In the genomic region with DNA sequence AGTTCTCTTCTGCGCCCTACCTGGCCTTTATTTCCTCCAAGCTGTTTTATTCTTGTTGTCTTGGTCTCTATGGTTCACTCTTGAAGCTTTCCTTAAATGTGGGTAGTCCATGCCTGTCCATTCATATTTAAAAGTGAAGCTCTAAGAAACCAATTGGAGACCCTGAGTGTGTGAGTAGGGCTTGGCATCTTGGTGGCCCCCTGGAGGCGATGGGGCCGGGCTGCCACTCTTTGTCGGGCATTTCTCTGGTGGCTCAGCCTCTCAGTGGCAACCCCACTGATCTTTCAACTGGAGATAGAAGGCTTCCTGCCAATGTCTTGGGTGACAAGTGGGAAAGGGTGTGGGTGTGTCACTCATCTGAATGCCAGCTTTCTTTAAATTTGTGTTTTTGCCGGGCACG, we compare ENCODE assay signal across 1 cellular context.
TF ChIP-seq lines count a peak whose summit lies in the region.

No MANE protein-coding gene starts in this region.

TF ChIP-seq in K562, 482 proteins besides CTCF, POLR2A, EP300 and RAD21:
- 0 out of 2 replicates have a peak, but pooled peaks have one; percentile 28 for TF ChIP-seq RBFOX2 (IDR thresholded peaks at IDR 0.05; ENCODE audit: low read depth, low read length)
- TF ChIP-seq, protein P1, sequence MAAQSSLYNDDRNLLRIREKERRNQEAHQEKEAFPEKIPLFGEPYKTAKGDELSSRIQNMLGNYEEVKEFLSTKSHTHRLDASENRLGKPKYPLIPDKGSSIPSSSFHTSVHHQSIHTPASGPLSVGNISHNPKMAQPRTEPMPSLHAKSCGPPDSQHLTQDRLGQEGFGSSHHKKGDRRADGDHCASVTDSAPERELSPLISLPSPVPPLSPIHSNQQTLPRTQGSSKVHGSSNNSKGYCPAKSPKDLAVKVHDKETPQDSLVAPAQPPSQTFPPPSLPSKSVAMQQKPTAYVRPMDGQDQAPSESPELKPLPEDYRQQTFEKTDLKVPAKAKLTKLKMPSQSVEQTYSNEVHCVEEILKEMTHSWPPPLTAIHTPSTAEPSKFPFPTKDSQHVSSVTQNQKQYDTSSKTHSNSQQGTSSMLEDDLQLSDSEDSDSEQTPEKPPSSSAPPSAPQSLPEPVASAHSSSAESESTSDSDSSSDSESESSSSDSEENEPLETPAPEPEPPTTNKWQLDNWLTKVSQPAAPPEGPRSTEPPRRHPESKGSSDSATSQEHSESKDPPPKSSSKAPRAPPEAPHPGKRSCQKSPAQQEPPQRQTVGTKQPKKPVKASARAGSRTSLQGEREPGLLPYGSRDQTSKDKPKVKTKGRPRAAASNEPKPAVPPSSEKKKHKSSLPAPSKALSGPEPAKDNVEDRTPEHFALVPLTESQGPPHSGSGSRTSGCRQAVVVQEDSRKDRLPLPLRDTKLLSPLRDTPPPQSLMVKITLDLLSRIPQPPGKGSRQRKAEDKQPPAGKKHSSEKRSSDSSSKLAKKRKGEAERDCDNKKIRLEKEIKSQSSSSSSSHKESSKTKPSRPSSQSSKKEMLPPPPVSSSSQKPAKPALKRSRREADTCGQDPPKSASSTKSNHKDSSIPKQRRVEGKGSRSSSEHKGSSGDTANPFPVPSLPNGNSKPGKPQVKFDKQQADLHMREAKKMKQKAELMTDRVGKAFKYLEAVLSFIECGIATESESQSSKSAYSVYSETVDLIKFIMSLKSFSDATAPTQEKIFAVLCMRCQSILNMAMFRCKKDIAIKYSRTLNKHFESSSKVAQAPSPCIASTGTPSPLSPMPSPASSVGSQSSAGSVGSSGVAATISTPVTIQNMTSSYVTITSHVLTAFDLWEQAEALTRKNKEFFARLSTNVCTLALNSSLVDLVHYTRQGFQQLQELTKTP (IDR thresholded peaks at IDR 0.05; ENCODE audit: low read depth in 1 of 2, partially characterized antibody in 2 of 2), result no peak
- peak; percentile 29; the same call in 1 of the 2 replicates for TF ChIP-seq POLR2G (IDR thresholded peaks at IDR 0.05; ENCODE audit: low read depth, low read length)
